Comparison of ENCODE assay signal across 16 cellular contexts in genomic region chr14:76135722-76136121, GRCh38. TPM values are rescaled to one million over a fixed set of nuclear protein-coding genes. Genes with fewer than 3 reads are reported as not detected.
DNase-seq lines count a peak whose midpoint lies in the region; ATAC-seq and TF ChIP-seq lines count a peak whose summit lies in the region.
"Had no signal": no experiment of that assay in that cellular context is flagged by ENCODE, and none has a peak within 500 bp of the region (broad histone marks: within the 10 kb centered on the region; RNA-seq: fewer than 3 reads in every experiment).

No MANE protein-coding gene starts in this region.

- H3K4me1 ChIP-seq in GM23338 (ENCODE audit: insufficient read depth) (peaks cover 27% of the 10 kb centered on the region), HEK293 (ENCODE audit: control insufficient read depth, insufficient read depth, low read length) (no peaks in the 10 kb centered on the region), endodermal cell (ENCODE audit: control insufficient read depth, insufficient read depth, low read length) (peaks cover 6% of the 10 kb centered on the region)

- no peak for TF ChIP-seq CTCF in GM23338 (conservative IDR thresholded peaks at IDR 0.05; ENCODE audit: low read depth in 2 of 2)
- TF ChIP-seq CTCF in HEK293 (tag by site-specific recombination; IDR thresholded peaks at IDR 0.05) = no peak
- no peak for TF ChIP-seq CTCF in endodermal cell (conservative IDR thresholded peaks at IDR 0.05)
- no peak for TF ChIP-seq CTCF in osteocyte (IDR thresholded peaks at IDR 0.05)

- H3K4me3 Mint-ChIP-seq in GM23338 (no peak overlapping the region), endodermal cell (no peak overlapping the region), osteocyte (ENCODE audit: unreplicated experiment) (no peak overlapping the region)
- H3K4me3 Mint-ChIP-seq: CD4-positive, alpha-beta memory T cell had no signal

- POLR2A ChIA-PET in HEK293 (lab: Yijun Ruan, JAX) = no interaction called here

- no peak overlapping the region for H3K4me2 ChIP-seq in GM23338

- H3K9me3 ChIP-seq in HEK293 (ENCODE audit: control insufficient read depth, insufficient read depth, low read depth, low read length) = no peaks in the 10 kb centered on the region
- no peaks in the 10 kb centered on the region for H3K9me3 ChIP-seq in endodermal cell (ENCODE audit: control insufficient read depth, low read length)

- H4K20me1 ChIP-seq in GM23338 (replicated peaks; ENCODE audit: insufficient read depth) = peaks cover 3% of the 10 kb centered on the region; the same call in 1 of the 2 replicates

- H2AFZ ChIP-seq in GM23338 = no peak overlapping the region

- no peak overlapping the region for H3K27ac Mint-ChIP-seq in GM23338
- no peak overlapping the region for H3K27ac Mint-ChIP-seq in endodermal cell
- H3K27ac Mint-ChIP-seq in osteocyte (ENCODE audit: unreplicated experiment) = no peak overlapping the region
- H3K27ac Mint-ChIP-seq: CD4-positive, alpha-beta memory T cell had no signal

- H3K27ac ChIP-seq in GM23338 (ENCODE audit: low read depth) (no peak overlapping the region), HEK293 (ENCODE audit: extremely low read depth, low read depth, low read length) (no peak overlapping the region), endodermal cell (ENCODE audit: low read depth, low read length) (no peak overlapping the region)

- DNase-seq in GM23338 (ENCODE audit: low spot score) (no peak), endodermal cell (peak; percentile 41), osteocyte (ENCODE audit: extremely low spot score, unreplicated experiment) (peak; percentile 23), NCI-H187 (lab: John Stamatoyannopoulos, UW) (no peak), DMS53 treated with DMSO at 0.1 percent for 48 hours (lab: John Stamatoyannopoulos, UW; ENCODE audit: unreplicated experiment) (no peak), putamen (ENCODE audit: low spot score) (no peak)
- DNase-seq: 8988T; C1 segment of cervical spinal cord; Calu3; CD4-positive, alpha-beta memory T cell; COR-L47; DMS53; DND-41; GOT3; HCEC 1CT had no signal

- 0 out of 2 replicates have a peak, but pooled peaks cover 7% of the 10 kb centered on the region for H3F3A ChIP-seq in GM23338 (replicated peaks; ENCODE audit: low read depth)

- 80 to 91% methylated on average over 2 to 7 of the region's 7 CpGs for WGBS in endodermal cell (ENCODE audit: insufficient coverage in 1 of 2, insufficient read length in 1 of 2), 2 experiments

- H3K27me3 Mint-ChIP-seq in GM23338 (ENCODE audit: insufficient read depth, low read depth, poor library complexity) = peaks cover 53% of the 10 kb centered on the region
- peaks cover 69% of the 10 kb centered on the region for H3K27me3 Mint-ChIP-seq in endodermal cell (ENCODE audit: insufficient read depth)
- H3K27me3 Mint-ChIP-seq in osteocyte (ENCODE audit: unreplicated experiment) = peaks cover 70% of the 10 kb centered on the region

- H3K4me1 Mint-ChIP-seq in GM23338 (peaks cover 34% of the 10 kb centered on the region), endodermal cell (peaks cover 59% of the 10 kb centered on the region), osteocyte (ENCODE audit: unreplicated experiment) (peaks cover 12% of the 10 kb centered on the region)

- H3K9me2 ChIP-seq in GM23338 (ENCODE audit: insufficient read depth) = no peaks in the 10 kb centered on the region

- H3K27me3 ChIP-seq in GM23338 (ENCODE audit: insufficient read depth) (peaks cover 87% of the 10 kb centered on the region), endodermal cell (ENCODE audit: control insufficient read depth, insufficient read depth, low read length, poor library complexity, severe bottlenecking) (peaks cover 40% of the 10 kb centered on the region)

- CTCF ChIA-PET in HEK293 (lab: Yijun Ruan, JAX) = interaction anchor here (1.2 kb wide), 1 partner anchor 251 kb away, joined by 3 read pairs; no protein-coding TSS in a partner anchor

- no peak for ATAC-seq in GM23338

- H3K9ac ChIP-seq in endodermal cell (ENCODE audit: extremely low read depth, low read length, poor library complexity, severe bottlenecking) = no peak overlapping the region

- H3K36me3 ChIP-seq in GM23338 (ENCODE audit: insufficient read depth) (no peaks in the 10 kb centered on the region), HEK293 (ENCODE audit: control insufficient read depth in 2 of 2, insufficient read depth in 1 of 2, low read length in 2 of 2) (no peaks in the 10 kb centered on the region), endodermal cell (ENCODE audit: control insufficient read depth, insufficient read depth, low read length) (no peaks in the 10 kb centered on the region)

- no peaks in the 10 kb centered on the region for H3K36me3 Mint-ChIP-seq in GM23338 (ENCODE audit: low read depth)
- H3K36me3 Mint-ChIP-seq in endodermal cell (ENCODE audit: low read depth) = no peaks in the 10 kb centered on the region
- H3K36me3 Mint-ChIP-seq in osteocyte (ENCODE audit: unreplicated experiment) = no peaks in the 10 kb centered on the region
- H3K36me3 Mint-ChIP-seq: CD4-positive, alpha-beta memory T cell had no signal

- no peak overlapping the region for H3K4me3 ChIP-seq in GM23338
- no peak overlapping the region for H3K4me3 ChIP-seq in HEK293 (ENCODE audit: low read depth, low read length)
- no peak overlapping the region for H3K4me3 ChIP-seq in endodermal cell (ENCODE audit: low read length)

- H3K79me2 ChIP-seq in GM23338 (replicated peaks; ENCODE audit: insufficient read depth) = no peaks in the 10 kb centered on the region

- H3K9me3 Mint-ChIP-seq in GM23338 (no peaks in the 10 kb centered on the region), endodermal cell (peaks cover 2% of the 10 kb centered on the region), osteocyte (ENCODE audit: unreplicated experiment) (no peaks in the 10 kb centered on the region)

TF ChIP-seq in GM23338, 12 proteins besides CTCF, POLR2A, EP300 and RAD21:
- no peak for TF ChIP-seq ZNF331 (CRISPR knock-in tag; IDR thresholded peaks at IDR 0.05; ENCODE audit: low read depth)
- peak; percentile 40 for TF ChIP-seq REST (IDR thresholded peaks at IDR 0.05; ENCODE audit: unreplicated experiment)

TF ChIP-seq in HEK293, 187 proteins besides CTCF, POLR2A, EP300 and RAD21:
- TF ChIP-seq ZNF266 (tag by site-specific recombination; IDR thresholded peaks at IDR 0.05; ENCODE audit: low read depth) (no peak), REST (tag by site-specific recombination; IDR thresholded peaks at IDR 0.05) (0 out of 2 replicates have a peak, but pooled peaks have one; percentile 27), ZNF76 (tag by site-specific recombination; IDR thresholded peaks at IDR 0.05; ENCODE audit: borderline replicate concordance, low read depth) (no peak), ZNF114 (tag by site-specific recombination; IDR thresholded peaks at IDR 0.05) (no peak), PATZ1 (tag by site-specific recombination; IDR thresholded peaks at IDR 0.05) (no peak), GFI1B (tag by site-specific recombination; IDR thresholded peaks at IDR 0.05) (no peak)

RNA-seq across cellular contexts. Expression of gene GPATCH2L, which starts 16.0 kb away (rescaled TPM):
- 71.0 and 94.4 TPM in 2 replicates for total RNA-seq in GM23338 (2014; rRNA removed; shearing (Covaris generic))
- 16.8 and 19.6 TPM in 2 replicates for polyA plus RNA-seq in GM23338 (2016; fragmentation: Nextera tagmentation; extraction: Ambion mirVana)
- total RNA-seq in endodermal cell (100 to 1,000 TPM; 111 to 116 TPM), osteocyte (61.0 and 62.0 TPM in 2 replicates)
- 36.5 TPM for polyA plus RNA-seq in endodermal cell (2013, experiment 1 of 2)
- polyA plus RNA-seq in endodermal cell (2013, experiment 2 of 2) = 36.3 TPM

Comparison
In these comparisons a context has a peak if more than half of its experiments do, and no peak if none do; other contexts are left out.
1. DNase-seq: peak in endodermal cell (single experiment) and osteocyte (single experiment); none in GM23338 (single experiment), NCI-H187 (0 of 2), DMS53 treated with DMSO at 0.1 percent for 48 hours (single experiment) and putamen (single experiment).